In the genomic region with DNA sequence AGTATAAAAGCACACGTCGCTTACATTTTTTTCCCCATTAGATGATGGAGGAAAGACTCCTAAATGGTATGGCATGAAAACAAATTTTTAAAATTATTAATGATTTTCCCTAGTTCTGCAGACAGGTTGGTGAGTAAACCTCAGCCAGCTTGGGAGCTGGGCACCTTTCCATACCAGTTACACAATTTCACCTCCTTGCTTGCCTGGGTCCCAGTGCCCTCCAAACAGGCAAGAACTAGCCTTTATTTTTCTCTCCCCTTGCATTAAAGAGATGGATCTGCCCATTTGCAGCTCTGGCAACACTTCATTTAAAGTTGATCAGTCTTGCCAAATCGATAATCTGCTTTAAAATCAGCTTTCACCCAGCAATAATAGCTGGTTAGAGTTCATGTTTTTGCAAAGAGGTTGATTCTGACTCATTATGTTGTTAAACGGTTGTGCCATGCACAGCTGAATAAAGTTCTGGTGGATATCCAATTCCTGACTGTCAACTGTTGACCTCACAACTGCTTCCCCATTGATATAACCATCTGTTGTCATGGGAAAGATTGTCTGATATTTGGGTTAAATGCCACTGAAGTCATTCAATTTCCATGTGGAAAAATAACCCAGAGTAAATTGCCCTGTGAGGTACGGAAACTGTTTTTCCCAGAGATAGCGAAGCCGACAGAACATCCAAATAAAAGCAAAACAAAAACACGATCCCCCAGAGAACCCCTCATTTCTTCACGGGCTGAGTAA, we compare ENCODE assay signal across 8 cellular contexts. TPM values are rescaled to one million over a fixed set of nuclear protein-coding genes. Genes with fewer than 3 reads are reported as not detected.
DNase-seq lines count a peak whose midpoint lies in the region; ATAC-seq and TF ChIP-seq lines count a peak whose summit lies in the region.

No MANE protein-coding gene starts in this region.

- no peak for ATAC-seq in GM18868 (IDR thresholded peaks at IDR 0.05; ENCODE audit: unreplicated experiment)
- ATAC-seq in GM21529 (IDR thresholded peaks at IDR 0.05; ENCODE audit: unreplicated experiment): no peak

- H3K36me3 Mint-ChIP-seq in activated naive CD4-positive, alpha-beta T cell treated with anti-CD3 and anti-CD28 coated beads, Interleukin-2, amount 50 U/mL, for 24 hours: no peaks in the 10 kb centered on the region
- H3K36me3 Mint-ChIP-seq in endothelial cell (ENCODE audit: low read depth, unreplicated experiment): no peaks in the 10 kb centered on the region

- H3K4me1 ChIP-seq in muscle layer of colon (ENCODE audit: insufficient read depth, low read length): peaks cover 9% of the 10 kb centered on the region

- CTCF ChIA-PET in RWPE1 (lab: Yijun Ruan, JAX): interaction anchor here (0.7 to 0.8 kb wide), 2 partner anchors 25 to 56 kb away, joined by 4 read pairs; no protein-coding TSS in a partner anchor

- H3K4me3 Mint-ChIP-seq in activated naive CD4-positive, alpha-beta T cell treated with anti-CD3 and anti-CD28 coated beads, Interleukin-2, amount 50 U/mL, for 24 hours: peak overlapping the region; percentile 85
- peak overlapping the region; percentile 87 for H3K4me3 Mint-ChIP-seq in endothelial cell (ENCODE audit: unreplicated experiment)

- peak overlapping the region; percentile 35 for H3K9ac ChIP-seq in muscle layer of colon (ENCODE audit: low read length)

- peak overlapping the region; percentile 34 to 76 for H3K4me3 ChIP-seq in muscle layer of colon (ENCODE audit: low read depth in 1 of 2, low read length in 2 of 2)

- no peaks in the 10 kb centered on the region for H3K27me3 ChIP-seq in muscle layer of colon (ENCODE audit: control insufficient read depth in 1 of 2, insufficient read depth in 2 of 2, low read length in 2 of 2)

- POLR2A ChIA-PET in RWPE1 (lab: Yijun Ruan, JAX; ENCODE audit: low non-redundant PET): no interaction called here

- no peak for DNase-seq in activated naive CD4-positive, alpha-beta T cell treated with anti-CD3 and anti-CD28 coated beads, Interleukin-2, amount 50 U/mL, for 16 hours
- DNase-seq in RWPE1 (ENCODE audit: low spot score): peak; percentile 72
- no peak for DNase-seq in endothelial cell (ENCODE audit: low spot score)
- no peak for DNase-seq in GDM1 (lab: John Stamatoyannopoulos, UW)

- peak overlapping the region; percentile 41 for H3K27ac Mint-ChIP-seq in activated naive CD4-positive, alpha-beta T cell treated with anti-CD3 and anti-CD28 coated beads, Interleukin-2, amount 50 U/mL, for 24 hours
- no peak overlapping the region for H3K27ac Mint-ChIP-seq in endothelial cell (ENCODE audit: unreplicated experiment)

- H3K9me3 Mint-ChIP-seq in activated naive CD4-positive, alpha-beta T cell treated with anti-CD3 and anti-CD28 coated beads, Interleukin-2, amount 50 U/mL, for 24 hours: no peaks in the 10 kb centered on the region
- H3K9me3 Mint-ChIP-seq in endothelial cell (ENCODE audit: unreplicated experiment): no peaks in the 10 kb centered on the region

- peaks cover 28% of the 10 kb centered on the region for H3K4me1 Mint-ChIP-seq in activated naive CD4-positive, alpha-beta T cell treated with anti-CD3 and anti-CD28 coated beads, Interleukin-2, amount 50 U/mL, for 24 hours
- H3K4me1 Mint-ChIP-seq in endothelial cell (ENCODE audit: unreplicated experiment): peaks cover 14% of the 10 kb centered on the region

- H3K27ac ChIP-seq in RWPE1 (peak overlapping the region; percentile 68), muscle layer of colon (ENCODE audit: low read depth, low read length) (peak overlapping the region; percentile 49)

- H3K36me3 ChIP-seq in muscle layer of colon (ENCODE audit: insufficient read depth, low read length): no peaks in the 10 kb centered on the region

- peaks cover 14% of the 10 kb centered on the region for H3K27me3 Mint-ChIP-seq in activated naive CD4-positive, alpha-beta T cell treated with anti-CD3 and anti-CD28 coated beads, Interleukin-2, amount 50 U/mL, for 24 hours
- H3K27me3 Mint-ChIP-seq in endothelial cell (ENCODE audit: unreplicated experiment): peaks cover 10% of the 10 kb centered on the region

- no peak for TF ChIP-seq CTCF in RWPE1 (conservative IDR thresholded peaks at IDR 0.05; ENCODE audit: low read depth)
- TF ChIP-seq CTCF in endothelial cell (IDR thresholded peaks at IDR 0.05; ENCODE audit: unreplicated experiment): no peak

- no peaks in the 10 kb centered on the region for H3K9me3 ChIP-seq in muscle layer of colon (ENCODE audit: low read length)

RNA-seq across cellular contexts. Expression of gene C17orf58, which starts 1.3 kb away (rescaled TPM):
- total RNA-seq in endothelial cell (ENCODE audit: unreplicated experiment): 6.7 TPM

RNA-seq across cellular contexts. Expression of gene KPNA2, which starts 40.5 kb away (rescaled TPM):
- 104 TPM for total RNA-seq in endothelial cell (ENCODE audit: unreplicated experiment)
